ENCODE assay signal across 1 cellular context in the genomic region with DNA sequence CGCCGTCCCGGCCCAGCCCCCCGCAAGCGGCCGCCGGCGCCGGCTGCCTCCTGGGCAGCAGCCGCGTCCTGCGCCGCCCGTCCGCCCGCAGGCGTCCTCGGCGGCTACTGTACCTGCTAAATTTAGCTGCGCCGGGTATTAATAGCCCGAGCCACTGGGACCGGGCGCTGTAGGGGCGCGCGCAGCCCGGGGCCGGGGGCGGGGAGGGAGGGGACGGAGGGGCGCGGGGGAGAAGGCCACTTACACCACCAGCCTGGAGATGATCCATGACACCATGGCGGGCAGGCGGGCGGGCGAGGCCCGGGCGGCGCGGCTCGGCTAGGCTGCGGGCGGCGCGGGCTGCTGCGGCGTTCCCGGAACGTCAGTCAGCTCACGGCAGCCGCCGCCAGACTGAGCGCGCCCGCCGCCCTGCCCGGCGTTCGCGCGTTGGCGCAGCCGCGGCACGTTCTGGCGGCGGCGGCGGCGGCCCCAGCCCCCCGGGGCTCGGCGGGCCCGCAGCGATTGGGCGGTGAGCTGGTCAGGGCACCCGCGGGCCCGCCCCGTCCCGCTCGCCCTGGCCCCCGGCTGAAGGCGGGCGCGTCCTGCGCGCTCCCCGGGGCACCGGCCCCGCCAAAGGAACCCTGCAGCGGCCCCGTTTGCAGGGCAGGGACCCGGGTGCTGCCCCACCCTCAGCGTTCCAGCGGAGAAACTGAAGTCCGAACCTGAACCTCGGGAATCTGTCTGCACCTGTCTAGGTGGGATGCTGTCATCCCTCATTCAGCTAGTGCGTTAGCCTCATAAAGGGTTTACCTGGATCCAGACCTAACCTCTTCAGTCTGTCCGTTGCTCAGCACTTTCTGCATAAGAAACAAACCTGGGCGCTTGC.
TF ChIP-seq lines count a peak whose summit lies in the region.

A gene with protein sequence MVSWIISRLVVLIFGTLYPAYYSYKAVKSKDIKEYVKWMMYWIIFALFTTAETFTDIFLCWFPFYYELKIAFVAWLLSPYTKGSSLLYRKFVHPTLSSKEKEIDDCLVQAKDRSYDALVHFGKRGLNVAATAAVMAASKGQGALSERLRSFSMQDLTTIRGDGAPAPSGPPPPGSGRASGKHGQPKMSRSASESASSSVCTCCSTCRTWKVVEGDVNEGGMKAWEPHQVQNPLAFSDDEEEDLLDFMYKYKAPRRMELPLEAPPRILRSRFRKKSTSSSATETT (minus strand): TSS at position 392 of the 865 bp plus-strand sequence. CDS start 116 bp downstream, at position 276.

TF ChIP-seq in HepG2, 621 proteins besides CTCF, POLR2A, EP300 and RAD21 (continued from another document):
- TF ChIP-seq, protein P1, sequence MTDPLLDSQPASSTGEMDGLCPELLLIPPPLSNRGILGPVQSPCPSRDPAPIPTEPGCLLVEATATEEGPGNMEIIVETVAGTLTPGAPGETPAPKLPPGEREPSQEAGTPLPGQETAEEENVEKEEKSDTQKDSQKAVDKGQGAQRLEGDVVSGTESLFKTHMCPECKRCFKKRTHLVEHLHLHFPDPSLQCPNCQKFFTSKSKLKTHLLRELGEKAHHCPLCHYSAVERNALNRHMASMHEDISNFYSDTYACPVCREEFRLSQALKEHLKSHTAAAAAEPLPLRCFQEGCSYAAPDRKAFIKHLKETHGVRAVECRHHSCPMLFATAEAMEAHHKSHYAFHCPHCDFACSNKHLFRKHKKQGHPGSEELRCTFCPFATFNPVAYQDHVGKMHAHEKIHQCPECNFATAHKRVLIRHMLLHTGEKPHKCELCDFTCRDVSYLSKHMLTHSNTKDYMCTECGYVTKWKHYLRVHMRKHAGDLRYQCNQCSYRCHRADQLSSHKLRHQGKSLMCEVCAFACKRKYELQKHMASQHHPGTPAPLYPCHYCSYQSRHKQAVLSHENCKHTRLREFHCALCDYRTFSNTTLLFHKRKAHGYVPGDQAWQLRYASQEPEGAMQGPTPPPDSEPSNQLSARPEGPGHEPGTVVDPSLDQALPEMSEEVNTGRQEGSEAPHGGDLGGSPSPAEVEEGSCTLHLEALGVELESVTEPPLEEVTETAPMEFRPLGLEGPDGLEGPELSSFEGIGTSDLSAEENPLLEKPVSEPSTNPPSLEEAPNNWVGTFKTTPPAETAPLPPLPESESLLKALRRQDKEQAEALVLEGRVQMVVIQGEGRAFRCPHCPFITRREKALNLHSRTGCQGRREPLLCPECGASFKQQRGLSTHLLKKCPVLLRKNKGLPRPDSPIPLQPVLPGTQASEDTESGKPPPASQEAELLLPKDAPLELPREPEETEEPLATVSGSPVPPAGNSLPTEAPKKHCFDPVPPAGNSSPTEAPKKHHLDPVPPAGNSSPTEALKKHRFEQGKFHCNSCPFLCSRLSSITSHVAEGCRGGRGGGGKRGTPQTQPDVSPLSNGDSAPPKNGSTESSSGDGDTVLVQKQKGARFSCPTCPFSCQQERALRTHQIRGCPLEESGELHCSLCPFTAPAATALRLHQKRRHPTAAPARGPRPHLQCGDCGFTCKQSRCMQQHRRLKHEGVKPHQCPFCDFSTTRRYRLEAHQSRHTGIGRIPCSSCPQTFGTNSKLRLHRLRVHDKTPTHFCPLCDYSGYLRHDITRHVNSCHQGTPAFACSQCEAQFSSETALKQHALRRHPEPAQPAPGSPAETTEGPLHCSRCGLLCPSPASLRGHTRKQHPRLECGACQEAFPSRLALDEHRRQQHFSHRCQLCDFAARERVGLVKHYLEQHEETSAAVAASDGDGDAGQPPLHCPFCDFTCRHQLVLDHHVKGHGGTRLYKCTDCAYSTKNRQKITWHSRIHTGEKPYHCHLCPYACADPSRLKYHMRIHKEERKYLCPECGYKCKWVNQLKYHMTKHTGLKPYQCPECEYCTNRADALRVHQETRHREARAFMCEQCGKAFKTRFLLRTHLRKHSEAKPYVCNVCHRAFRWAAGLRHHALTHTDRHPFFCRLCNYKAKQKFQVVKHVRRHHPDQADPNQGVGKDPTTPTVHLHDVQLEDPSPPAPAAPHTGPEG (CRISPR knock-in tag; IDR thresholded peaks at IDR 0.05): peak; percentile 88
- TF ChIP-seq ZNF670 (CRISPR knock-in tag; IDR thresholded peaks at IDR 0.05; ENCODE audit: borderline replicate concordance) (no peak), ZFP62 (CRISPR knock-in tag; IDR thresholded peaks at IDR 0.05) (no peak), HMG20B (CRISPR knock-in tag; conservative IDR thresholded peaks at IDR 0.05) (no peak)
- TF ChIP-seq, protein P2, sequence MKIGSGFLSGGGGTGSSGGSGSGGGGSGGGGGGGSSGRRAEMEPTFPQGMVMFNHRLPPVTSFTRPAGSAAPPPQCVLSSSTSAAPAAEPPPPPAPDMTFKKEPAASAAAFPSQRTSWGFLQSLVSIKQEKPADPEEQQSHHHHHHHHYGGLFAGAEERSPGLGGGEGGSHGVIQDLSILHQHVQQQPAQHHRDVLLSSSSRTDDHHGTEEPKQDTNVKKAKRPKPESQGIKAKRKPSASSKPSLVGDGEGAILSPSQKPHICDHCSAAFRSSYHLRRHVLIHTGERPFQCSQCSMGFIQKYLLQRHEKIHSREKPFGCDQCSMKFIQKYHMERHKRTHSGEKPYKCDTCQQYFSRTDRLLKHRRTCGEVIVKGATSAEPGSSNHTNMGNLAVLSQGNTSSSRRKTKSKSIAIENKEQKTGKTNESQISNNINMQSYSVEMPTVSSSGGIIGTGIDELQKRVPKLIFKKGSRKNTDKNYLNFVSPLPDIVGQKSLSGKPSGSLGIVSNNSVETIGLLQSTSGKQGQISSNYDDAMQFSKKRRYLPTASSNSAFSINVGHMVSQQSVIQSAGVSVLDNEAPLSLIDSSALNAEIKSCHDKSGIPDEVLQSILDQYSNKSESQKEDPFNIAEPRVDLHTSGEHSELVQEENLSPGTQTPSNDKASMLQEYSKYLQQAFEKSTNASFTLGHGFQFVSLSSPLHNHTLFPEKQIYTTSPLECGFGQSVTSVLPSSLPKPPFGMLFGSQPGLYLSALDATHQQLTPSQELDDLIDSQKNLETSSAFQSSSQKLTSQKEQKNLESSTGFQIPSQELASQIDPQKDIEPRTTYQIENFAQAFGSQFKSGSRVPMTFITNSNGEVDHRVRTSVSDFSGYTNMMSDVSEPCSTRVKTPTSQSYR (CRISPR knock-in tag; IDR thresholded peaks at IDR 0.05; ENCODE audit: borderline replicate concordance): no peak
